In genomic region chr1:156282479-156283222, GRCh38 we compare ENCODE assay signal across 8 cellular contexts. TPM values are rescaled to one million over a fixed set of nuclear protein-coding genes. Genes with fewer than 3 reads are reported as not detected.
DNase-seq lines count a peak whose midpoint lies in the region; ATAC-seq and TF ChIP-seq lines count a peak whose summit lies in the region.

A gene with protein sequence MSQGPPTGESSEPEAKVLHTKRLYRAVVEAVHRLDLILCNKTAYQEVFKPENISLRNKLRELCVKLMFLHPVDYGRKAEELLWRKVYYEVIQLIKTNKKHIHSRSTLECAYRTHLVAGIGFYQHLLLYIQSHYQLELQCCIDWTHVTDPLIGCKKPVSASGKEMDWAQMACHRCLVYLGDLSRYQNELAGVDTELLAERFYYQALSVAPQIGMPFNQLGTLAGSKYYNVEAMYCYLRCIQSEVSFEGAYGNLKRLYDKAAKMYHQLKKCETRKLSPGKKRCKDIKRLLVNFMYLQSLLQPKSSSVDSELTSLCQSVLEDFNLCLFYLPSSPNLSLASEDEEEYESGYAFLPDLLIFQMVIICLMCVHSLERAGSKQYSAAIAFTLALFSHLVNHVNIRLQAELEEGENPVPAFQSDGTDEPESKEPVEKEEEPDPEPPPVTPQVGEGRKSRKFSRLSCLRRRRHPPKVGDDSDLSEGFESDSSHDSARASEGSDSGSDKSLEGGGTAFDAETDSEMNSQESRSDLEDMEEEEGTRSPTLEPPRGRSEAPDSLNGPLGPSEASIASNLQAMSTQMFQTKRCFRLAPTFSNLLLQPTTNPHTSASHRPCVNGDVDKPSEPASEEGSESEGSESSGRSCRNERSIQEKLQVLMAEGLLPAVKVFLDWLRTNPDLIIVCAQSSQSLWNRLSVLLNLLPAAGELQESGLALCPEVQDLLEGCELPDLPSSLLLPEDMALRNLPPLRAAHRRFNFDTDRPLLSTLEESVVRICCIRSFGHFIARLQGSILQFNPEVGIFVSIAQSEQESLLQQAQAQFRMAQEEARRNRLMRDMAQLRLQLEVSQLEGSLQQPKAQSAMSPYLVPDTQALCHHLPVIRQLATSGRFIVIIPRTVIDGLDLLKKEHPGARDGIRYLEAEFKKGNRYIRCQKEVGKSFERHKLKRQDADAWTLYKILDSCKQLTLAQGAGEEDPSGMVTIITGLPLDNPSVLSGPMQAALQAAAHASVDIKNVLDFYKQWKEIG (minus strand): TSS chr1:156282825. CDS start chr1:156282680, 145 bp downstream.

- TF ChIP-seq CTCF in IMR-90 (conservative IDR thresholded peaks at IDR 0.05; ENCODE audit: low read depth, low read length): no peak

- in situ Hi-C loops in IMR-90 (cut with MboI; ENCODE audit: low sequenced_read_pairs): no loop called here

- no TSS peak for BruUV-seq in IMR-90 (replicated peaks; lab: Mats Ljungman, UMichigan)

- H2AFZ ChIP-seq in IMR-90 (replicated peaks; ENCODE audit: low read length, poor library complexity): peak within 1 kb of the TSS; percentile 92

- peak within 1 kb of the TSS; percentile 95 for H3K4ac ChIP-seq in IMR-90 (ENCODE audit: low read depth, low read length)

- H3K4me3 ChIP-seq in IMR-90 (ENCODE audit: insufficient read depth, low read depth, low read length): peak within 1 kb of the TSS; percentile 67
- peak within 1 kb of the TSS; percentile 89 for H3K4me3 ChIP-seq in mononuclear cell (ENCODE audit: low read length)

- WGBS in IMR-90 (ENCODE audit: extremely low coverage in 2 of 2, insufficient read length in 1 of 2), 2 experiments: 0% methylated on average over 32 of the region's 50 CpGs; no CpG with 5 or more reads in 1 of the 2 experiments

- H4K8ac ChIP-seq in IMR-90 (ENCODE audit: low read depth in 2 of 2, low read length in 2 of 2): peak within 1 kb of the TSS; percentile 72 to 99

- peak within 1 kb of the TSS; percentile 97 for H3K23ac ChIP-seq in IMR-90 (ENCODE audit: low read depth, low read length)

- H3K9ac ChIP-seq in IMR-90 (ENCODE audit: low read depth, low read length): peak within 1 kb of the TSS; percentile 86

- intact Hi-C loops in IMR-90 (cut with micrococcal nuclease): no loop called here

- POLR2A ChIA-PET in IMR-90 (lab: Charles Lee; ENCODE audit: unreplicated experiment): interaction anchor here (0.6 to 1.7 kb wide), 3 partner anchors 13 to 70 kb away, joined by 4 to 8 read pairs (median 4); partner anchors contain the start of genes GLMP and PMF1

- peaks cover 45 to 66% of the 10 kb centered on the region in 2 experiments; a peak in 3 of 4 replicates for H3K79me1 ChIP-seq in IMR-90 (ENCODE audit: low read depth in 1 of 2, low read length in 2 of 2)

- H3K27me3 ChIP-seq in IMR-90 (ENCODE audit: control insufficient read depth, insufficient read depth, low read length) (no peaks in the 10 kb centered on the region), mononuclear cell (ENCODE audit: insufficient read depth, low read length) (no peaks in the 10 kb centered on the region)

- DNase-seq in DMS 273 (lab: John Stamatoyannopoulos, UW; ENCODE audit: unreplicated experiment) (peak; percentile 100), IMR-90 (peak; percentile 99), OCI-M1 (lab: John Stamatoyannopoulos, UW) (peak; percentile 99), activated T-cell treated with anti-CD3 and anti-CD28 coated beads for 24 hours (ENCODE audit: low read depth) (peak; percentile 92), epidermal melanocyte (ENCODE audit: insufficient read length, low spot score) (peak; percentile 87)
- DNase-seq in stimulated activated CD8-positive, alpha-beta memory T cell treated with anti-CD3 and anti-CD28 coated beads, Interleukin-4, amount 100 ng/mL, for 1 hour (ENCODE audit: low read depth in 2 of 2, low spot score in 1 of 2): peak; percentile 79 to 87

- peak within 1 kb of the TSS; percentile 74 for H4K5ac ChIP-seq in IMR-90 (ENCODE audit: low read depth, low read length)

- H2BK5ac ChIP-seq in IMR-90 (ENCODE audit: low read depth, low read length, poor library complexity, severe bottlenecking): peak within 1 kb of the TSS; percentile 67

- peak within 1 kb of the TSS; percentile 67 for H2BK120ac ChIP-seq in IMR-90 (ENCODE audit: low read depth, low read length)

- peak within 1 kb of the TSS; percentile 79 for H3K56ac ChIP-seq in IMR-90 (ENCODE audit: extremely low read depth, insufficient read depth, low read length)

- H2BK20ac ChIP-seq in IMR-90 (ENCODE audit: low read depth, low read length): no peak within 1 kb of the TSS

- peak within 1 kb of the TSS; percentile 22; the same call in 2 of the 3 replicates for H2BK15ac ChIP-seq in IMR-90 (ENCODE audit: low read depth, low read length)

- H2AK9ac ChIP-seq in IMR-90 (replicated peaks; ENCODE audit: low read depth, low read length, poor library complexity): peak within 1 kb of the TSS; percentile 92

- H3K9me3 ChIP-seq in IMR-90 (ENCODE audit: control insufficient read depth, insufficient read depth, low read length) (no peaks in the 10 kb centered on the region), mononuclear cell (ENCODE audit: low read depth, low read length) (no peaks in the 10 kb centered on the region)

- peaks cover 7% of the 10 kb centered on the region for H3K9me1 ChIP-seq in IMR-90 (ENCODE audit: insufficient read depth, low read length)

- TF ChIP-seq POLR2A in IMR-90 (IDR thresholded peaks at IDR 0.05; ENCODE audit: low read depth, low read length): peak; percentile 97

- TF ChIP-seq RAD21 in IMR-90 (IDR thresholded peaks at IDR 0.05; ENCODE audit: low read length): no peak

- peaks cover 9% of the 10 kb centered on the region for H3K4me1 ChIP-seq in IMR-90 (ENCODE audit: control insufficient read depth, insufficient read depth, low read length)
- H3K4me1 ChIP-seq in mononuclear cell (ENCODE audit: insufficient read depth, low read length): peaks cover 69% of the 10 kb centered on the region

- dilution Hi-C loops in IMR-90 (cut with HindIII; ENCODE audit: low sequenced_read_pairs, unreplicated experiment): no loop called here

- H3K4me2 ChIP-seq in IMR-90 (ENCODE audit: low read depth, low read length): peak within 1 kb of the TSS; percentile 90

- peaks cover 14% of the 10 kb centered on the region for H3K36me3 ChIP-seq in IMR-90 (ENCODE audit: control insufficient read depth, insufficient read depth, low read length)

- H4K20me1 ChIP-seq in IMR-90 (ENCODE audit: insufficient read depth, low read length): peaks cover 32% of the 10 kb centered on the region

- peak within 1 kb of the TSS; percentile 78 for H3K27ac ChIP-seq in IMR-90 (ENCODE audit: insufficient read depth, low read length)

- H3K14ac ChIP-seq in IMR-90 (replicated peaks; ENCODE audit: low read depth, low read length): peak within 1 kb of the TSS; percentile 99

- peak within 1 kb of the TSS; percentile 35; the same call in 1 of the 2 replicates for H3K18ac ChIP-seq in IMR-90 (ENCODE audit: low read depth, low read length)

- ATAC-seq in GM21528 (IDR thresholded peaks at IDR 0.05; ENCODE audit: low FRiP score, unreplicated experiment) (peak; percentile 70), IMR-90 (ENCODE audit: low read depth) (peak; percentile 97)

- CTCF ChIA-PET in IMR-90 (lab: Yijun Ruan, JAX): no interaction called here

- H4K91ac ChIP-seq in IMR-90 (ENCODE audit: insufficient read depth, low read depth, low read length): peak within 1 kb of the TSS; percentile 85

- peak within 1 kb of the TSS; percentile 76 for H2AK5ac ChIP-seq in IMR-90 (ENCODE audit: low read depth, low read length)

TF ChIP-seq in IMR-90, 13 proteins besides CTCF, POLR2A, EP300 and RAD21:
- TF ChIP-seq BHLHE40 (IDR thresholded peaks at IDR 0.05; ENCODE audit: low read depth, low read length): no peak
- no peak for TF ChIP-seq RFX5 (IDR thresholded peaks at IDR 0.05; ENCODE audit: low read depth, low read length)
- no peak for TF ChIP-seq SMC3 (IDR thresholded peaks at IDR 0.05; ENCODE audit: low read depth, low read length)
- TF ChIP-seq USF2 (IDR thresholded peaks at IDR 0.05; ENCODE audit: low read depth, low read length): no peak
- no peak for TF ChIP-seq NFE2L2 (IDR thresholded peaks at IDR 0.05; ENCODE audit: low read depth, low read length)
- TF ChIP-seq CEBPB (IDR thresholded peaks at IDR 0.05; ENCODE audit: low read depth, low read length): no peak
- TF ChIP-seq MXI1 (IDR thresholded peaks at IDR 0.05; ENCODE audit: borderline replicate concordance, low read depth, low read length): peak; percentile 82
- no peak for TF ChIP-seq MAFK (IDR thresholded peaks at IDR 0.05; ENCODE audit: low read depth, low read length)
- TF ChIP-seq MAZ (IDR thresholded peaks at IDR 0.05; ENCODE audit: borderline replicate concordance, low read depth, low read length): peak; percentile 39; the same call in 1 of the 2 replicates
- TF ChIP-seq FOS (IDR thresholded peaks at IDR 0.05; ENCODE audit: low read depth, low read length): peak; percentile 30; the same call in 1 of the 2 replicates
- TF ChIP-seq CHD1 (IDR thresholded peaks at IDR 0.05; ENCODE audit: low read depth, low read length): no peak
- no peak for TF ChIP-seq RCOR1 (IDR thresholded peaks at IDR 0.05; ENCODE audit: insufficient replicate concordance, low read length)
- TF ChIP-seq, protein P1, sequence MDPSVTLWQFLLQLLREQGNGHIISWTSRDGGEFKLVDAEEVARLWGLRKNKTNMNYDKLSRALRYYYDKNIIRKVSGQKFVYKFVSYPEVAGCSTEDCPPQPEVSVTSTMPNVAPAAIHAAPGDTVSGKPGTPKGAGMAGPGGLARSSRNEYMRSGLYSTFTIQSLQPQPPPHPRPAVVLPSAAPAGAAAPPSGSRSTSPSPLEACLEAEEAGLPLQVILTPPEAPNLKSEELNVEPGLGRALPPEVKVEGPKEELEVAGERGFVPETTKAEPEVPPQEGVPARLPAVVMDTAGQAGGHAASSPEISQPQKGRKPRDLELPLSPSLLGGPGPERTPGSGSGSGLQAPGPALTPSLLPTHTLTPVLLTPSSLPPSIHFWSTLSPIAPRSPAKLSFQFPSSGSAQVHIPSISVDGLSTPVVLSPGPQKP (IDR thresholded peaks at IDR 0.05; ENCODE audit: borderline replicate concordance, low read depth, low read length): no peak

RNA-seq across cellular contexts. Expression of the gene that starts here (rescaled TPM):
- total RNA-seq in IMR-90 (2012; rRNA removed) (33.9 and 37.3 TPM in 2 replicates), mononuclear cell (38.8 TPM)
- 33.3 and 34.7 TPM in 2 replicates for polyA plus RNA-seq in IMR-90 (2012; rRNA removed)
- 22.0 and 23.5 TPM in 2 replicates for polyA plus RNA-seq in IMR-90 (2012; cell fraction: cytosol; rRNA removed)
- 75.0 and 118 TPM in 2 replicates for polyA plus RNA-seq in IMR-90 (2012; cell fraction: nucleus; rRNA removed; ENCODE audit: low replicate concordance)

Comparison
In these comparisons a context has a peak if more than half of its experiments do, and no peak if none do; other contexts are left out.
1. Peak in every context shown above with its lines: DNase-seq, ATAC-seq, H3K4me3 ChIP-seq and H3K27ac ChIP-seq.